8 cellular contexts compared by ENCODE assay signal in the genomic region with DNA sequence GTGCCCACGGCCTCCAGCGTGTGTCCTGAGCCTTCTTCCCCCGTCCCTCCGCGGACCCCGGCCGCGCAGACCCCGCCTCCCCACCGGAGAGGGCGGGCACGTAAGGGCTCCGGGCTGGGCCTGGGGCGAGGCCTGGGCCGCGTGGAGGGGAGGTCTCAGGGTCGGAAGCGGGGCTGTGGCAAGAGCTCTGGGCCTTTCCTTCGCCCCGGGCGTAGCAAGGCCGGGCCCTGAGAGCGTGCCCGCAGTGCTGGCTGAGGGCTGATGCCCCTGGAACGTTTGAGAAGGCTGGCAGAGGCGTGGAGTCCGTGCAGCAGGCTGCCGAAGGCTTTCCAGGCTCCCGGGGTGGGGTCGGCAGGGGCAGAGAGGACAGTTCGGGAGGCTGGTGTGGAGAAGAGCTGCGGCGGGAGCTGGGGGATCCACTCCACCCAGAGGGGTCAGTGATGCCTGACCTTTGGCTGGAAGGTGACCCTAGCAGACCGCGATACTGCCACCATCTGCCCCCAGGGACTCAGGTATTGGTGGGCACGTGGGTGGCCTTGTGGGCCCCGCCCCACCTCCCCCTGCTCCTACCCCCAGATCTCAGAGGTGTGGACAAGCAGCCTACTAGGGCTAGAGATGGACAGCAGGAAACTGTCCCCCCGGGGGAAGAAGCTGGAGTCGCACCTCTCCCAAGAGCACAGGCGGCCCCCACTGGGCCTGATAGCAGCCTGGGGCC. TPM values are rescaled to one million over a fixed set of nuclear protein-coding genes. Genes with fewer than 3 reads are reported as not detected.
DNase-seq lines count a peak whose midpoint lies in the region; ATAC-seq and TF ChIP-seq lines count a peak whose summit lies in the region.

No MANE protein-coding gene starts in this region.

- H3K27ac Mint-ChIP-seq in activated CD4-positive, alpha-beta T cell treated with anti-CD3 and anti-CD28 coated beads, Interleukin-2, amount 10 ng/mL, durations not matched to agents 7 days and 5 days = peak overlapping the region; percentile 92
- peak overlapping the region; percentile 84 for H3K27ac Mint-ChIP-seq in osteocyte (ENCODE audit: unreplicated experiment)

- POLR2A ChIA-PET in activated CD4-positive, alpha-beta T cell treated with anti-CD3 and anti-CD28 coated beads, Interleukin-2, amount 10 ng/mL, durations not matched to agents 7 days and 5 days (lab: Charles Lee) = interaction anchor here (0.5 to 1.5 kb wide), 2 partner anchors 10 to 807 kb away, joined by 4 read pairs; no protein-coding TSS in a partner anchor

- H3K4me3 Mint-ChIP-seq in activated CD4-positive, alpha-beta T cell treated with anti-CD3 and anti-CD28 coated beads, Interleukin-2, amount 10 ng/mL, durations not matched to agents 7 days and 5 days = peak overlapping the region; percentile 89
- peak overlapping the region; percentile 80 for H3K4me3 Mint-ChIP-seq in osteocyte (ENCODE audit: unreplicated experiment)

- ATAC-seq in GM21529 (IDR thresholded peaks at IDR 0.05; ENCODE audit: unreplicated experiment) = peak; percentile 33
- no peak for ATAC-seq in HG02884 (IDR thresholded peaks at IDR 0.05; ENCODE audit: unreplicated experiment)

- H3K27me3 Mint-ChIP-seq in activated CD4-positive, alpha-beta T cell treated with anti-CD3 and anti-CD28 coated beads, Interleukin-2, amount 10 ng/mL, durations not matched to agents 7 days and 5 days = no peaks in the 10 kb centered on the region
- no peaks in the 10 kb centered on the region for H3K27me3 Mint-ChIP-seq in osteocyte (ENCODE audit: unreplicated experiment)

- CTCF ChIA-PET in activated CD4-positive, alpha-beta T cell treated with anti-CD3 and anti-CD28 coated beads, Interleukin-2, amount 10 ng/mL, durations not matched to agents 7 days and 5 days (lab: Charles Lee) = interaction anchor here (0.7 to 1.4 kb wide), 6 partner anchors 8 to 82 kb away, joined by 3 to 5 read pairs (median 3); no protein-coding TSS in a partner anchor

- DNase-seq in DMS 273 (lab: John Stamatoyannopoulos, UW; ENCODE audit: unreplicated experiment) = peak; percentile 84
- DNase-seq in DMS 273 treated with DMSO at 0.1 percent for 48 hours (lab: John Stamatoyannopoulos, UW) = no peak
- DNase-seq in KG1 (lab: John Stamatoyannopoulos, UW) = peak; percentile 56
- DNase-seq in activated CD4-positive, alpha-beta T cell treated with anti-CD3 and anti-CD28 coated beads, Interleukin-2, amount 10 ng/mL, durations not matched to agents 7 days and 5 days = peak; percentile 50
- DNase-seq in fibroblast of pulmonary artery (ENCODE audit: low read depth) = peak; percentile 39
- DNase-seq in osteocyte (ENCODE audit: extremely low spot score, unreplicated experiment) = no peak

- peaks cover 29% of the 10 kb centered on the region for H3K4me1 Mint-ChIP-seq in activated CD4-positive, alpha-beta T cell treated with anti-CD3 and anti-CD28 coated beads, Interleukin-2, amount 10 ng/mL, durations not matched to agents 7 days and 5 days
- peaks cover 9% of the 10 kb centered on the region for H3K4me1 Mint-ChIP-seq in osteocyte (ENCODE audit: unreplicated experiment)

- peaks cover 14% of the 10 kb centered on the region for H3K9me3 Mint-ChIP-seq in activated CD4-positive, alpha-beta T cell treated with anti-CD3 and anti-CD28 coated beads, Interleukin-2, amount 10 ng/mL, durations not matched to agents 7 days and 5 days
- peaks cover 9% of the 10 kb centered on the region for H3K9me3 Mint-ChIP-seq in osteocyte (ENCODE audit: unreplicated experiment)

- H3K36me3 Mint-ChIP-seq in activated CD4-positive, alpha-beta T cell treated with anti-CD3 and anti-CD28 coated beads, Interleukin-2, amount 10 ng/mL, durations not matched to agents 7 days and 5 days (ENCODE audit: low read depth) = peaks cover 28% of the 10 kb centered on the region
- peaks cover 17% of the 10 kb centered on the region for H3K36me3 Mint-ChIP-seq in osteocyte (ENCODE audit: unreplicated experiment)

- peak overlapping the region; percentile 72 for H3K4me3 ChIP-seq in fibroblast of pulmonary artery (replicated peaks; ENCODE audit: low read depth, low read length)

- TF ChIP-seq CTCF in fibroblast of pulmonary artery (IDR thresholded peaks at IDR 0.05; ENCODE audit: low read length, missing control alignments) (no peak), osteocyte (IDR thresholded peaks at IDR 0.05) (no peak)

RNA-seq across cellular contexts. Expression of a gene that starts 0.5 kb away (rescaled TPM):
- 1 to 10 TPM; 2.8 to 3.9 TPM for total RNA-seq in activated CD4-positive, alpha-beta T cell treated with anti-CD3 and anti-CD28 coated beads, Interleukin-2, amount 10 ng/mL, durations not matched to agents 7 days and 5 days
- total RNA-seq in osteocyte = 3.1 and 4.9 TPM in 2 replicates

RNA-seq across cellular contexts. Expression of a gene that starts 20.7 kb away (rescaled TPM):
- total RNA-seq in activated CD4-positive, alpha-beta T cell treated with anti-CD3 and anti-CD28 coated beads, Interleukin-2, amount 10 ng/mL, durations not matched to agents 7 days and 5 days = 100 to 1,000 TPM; 119 to 131 TPM
- total RNA-seq in osteocyte = 122 and 132 TPM in 2 replicates

Comparison
In these comparisons a context has a peak if more than half of its experiments do, and no peak if none do; other contexts are left out.
1. DNase-seq: peak in DMS 273 (single experiment), KG1 (single experiment), activated CD4-positive, alpha-beta T cell treated with anti-CD3 and anti-CD28 coated beads, Interleukin-2, amount 10 ng/mL, durations not matched to agents 7 days and 5 days (single experiment) and fibroblast of pulmonary artery (single experiment); none in DMS 273 treated with DMSO at 0.1 percent for 48 hours (single experiment) and osteocyte (single experiment).